ENCODE assay signal across 13 cellular contexts in genomic region chr18:8702668-8703067, GRCh38. TPM values are rescaled to one million over a fixed set of nuclear protein-coding genes. Genes with fewer than 3 reads are reported as not detected.
"Had no signal": no experiment of that assay in that cellular context is flagged by ENCODE, and none has a peak within 500 bp of the region (broad histone marks: within the 10 kb centered on the region; RNA-seq: fewer than 3 reads in every experiment).

No MANE protein-coding gene starts in this region.

- H3K4me3 ChIP-seq: spleen, thyroid gland had no signal

- H3K9me3 ChIP-seq: spleen, thyroid gland had no signal

- H3K9me3 Mint-ChIP-seq: activated CD4-positive, alpha-beta T cell treated with anti-CD3 and anti-CD28 coated beads, Interleukin-2, amount 10 ng/mL, durations not matched to agents 24 days and 14 days; activated T-cell treated with anti-CD3 and anti-CD28 coated beads, Interleukin-2, amount 50 U/mL, for 4 hours; effector memory CD8-positive, alpha-beta T cell; naive thymus-derived CD8-positive, alpha-beta T cell had no signal

- ATAC-seq: activated CD8-positive, alpha-beta T cell treated with anti-CD3 and anti-CD28 coated beads, Interleukin-2, amount 10 ng/mL, durations not matched to agents 7 days and 5 days; activated T-cell treated with anti-CD3 and anti-CD28 coated beads, Interleukin-2, amount 50 U/mL, for 4 hours; effector memory CD8-positive, alpha-beta T cell; naive thymus-derived CD8-positive, alpha-beta T cell had no signal

- H3K27me3 ChIP-seq: thyroid gland had no signal

- H3K27ac ChIP-seq: spleen, thyroid gland had no signal

- DNase-seq: activated CD4-positive, alpha-beta T cell treated with anti-CD3 and anti-CD28 coated beads, Interleukin-2, amount 10 ng/mL, durations not matched to agents 24 days and 14 days; activated CD4-positive, CD25-positive, alpha-beta regulatory T cell; activated CD8-positive, alpha-beta T cell treated with anti-CD3 and anti-CD28 coated beads, Interleukin-2, amount 10 ng/mL, durations not matched to agents 7 days and 5 days; activated effector memory CD4-positive, alpha-beta T cell treated with Interleukin-2 at 50 U/mL for 16 hours; activated naive CD4-positive, alpha-beta T cell treated with anti-CD3 and anti-CD28 coated beads, Interleukin-2, amount 50 U/mL, for 16 hours; activated T-cell treated with anti-CD3 and anti-CD28 coated beads, Interleukin-2, amount 50 U/mL, for 4 hours; effector memory CD8-positive, alpha-beta T cell; naive thymus-derived CD8-positive, alpha-beta T cell; occipital lobe; posterior cingulate gyrus; spleen; stimulated activated naive CD4-positive, alpha-beta T cell; thyroid gland had no signal

- H3K27ac Mint-ChIP-seq: activated CD4-positive, alpha-beta T cell treated with anti-CD3 and anti-CD28 coated beads, Interleukin-2, amount 10 ng/mL, durations not matched to agents 24 days and 14 days; activated CD8-positive, alpha-beta T cell treated with anti-CD3 and anti-CD28 coated beads, Interleukin-2, amount 10 ng/mL, durations not matched to agents 7 days and 5 days; effector memory CD8-positive, alpha-beta T cell; naive thymus-derived CD8-positive, alpha-beta T cell had no signal

- H3K4me3 Mint-ChIP-seq: activated CD4-positive, alpha-beta T cell treated with anti-CD3 and anti-CD28 coated beads, Interleukin-2, amount 10 ng/mL, durations not matched to agents 24 days and 14 days; activated CD8-positive, alpha-beta T cell treated with anti-CD3 and anti-CD28 coated beads, Interleukin-2, amount 10 ng/mL, durations not matched to agents 7 days and 5 days; effector memory CD8-positive, alpha-beta T cell had no signal

- H3K36me3 ChIP-seq: spleen, thyroid gland had no signal

RNA-seq across cellular contexts. Expression of gene MTCL1, which starts 2.7 kb away (rescaled TPM):
- polyA plus RNA-seq: naive thymus-derived CD8-positive, alpha-beta T cell had no signal
